11 cellular contexts compared by ENCODE assay signal in the genomic region with DNA sequence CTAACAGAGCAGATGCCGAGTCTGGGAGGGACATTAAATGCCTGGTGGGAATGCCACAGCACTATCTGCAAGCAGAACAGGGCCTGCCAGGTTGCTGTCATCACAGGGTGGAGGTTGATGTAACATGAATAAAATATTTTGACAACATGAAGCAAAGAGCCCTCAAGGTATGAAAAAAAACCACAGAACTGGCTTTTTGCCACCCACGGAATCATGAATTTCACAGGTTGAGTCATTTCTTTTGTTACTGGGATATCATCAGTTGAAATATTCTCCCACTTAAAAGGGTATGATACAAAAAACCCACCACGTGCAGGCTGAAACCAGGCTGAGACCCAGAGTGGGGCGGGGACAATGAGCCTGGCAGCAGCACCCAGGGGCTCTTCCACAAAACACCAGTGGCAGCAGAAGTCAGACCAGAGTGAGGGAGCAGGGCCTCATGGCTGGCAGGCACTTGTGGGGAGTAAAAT.
DNase-seq lines count a peak whose midpoint lies in the region; ATAC-seq and TF ChIP-seq lines count a peak whose summit lies in the region.
"Had no signal": no experiment of that assay in that cellular context is flagged by ENCODE, and none has a peak within 500 bp of the region (broad histone marks: within the 10 kb centered on the region; RNA-seq: fewer than 3 reads in every experiment).

No MANE protein-coding gene starts in this region.

- peak in 1 of 2 experiments; percentile 21; a peak in 1 of 4 replicates for TF ChIP-seq EP300 in SK-N-SH (IDR thresholded peaks at IDR 0.05; ENCODE audit: borderline replicate concordance in 1 of 2, low read depth in 1 of 2, low read length in 1 of 2)

- peak overlapping the region; percentile 36; the same call in 1 of the 2 replicates for H3K4me2 ChIP-seq in SK-N-SH

- peaks cover 70% of the 10 kb centered on the region for H4K20me1 ChIP-seq in SK-N-SH (ENCODE audit: insufficient read depth)

- no peaks in the 10 kb centered on the region for H3K9me2 ChIP-seq in SK-N-SH

- no peaks in the 10 kb centered on the region for H3K27me3 Mint-ChIP-seq in activated CD4-positive, alpha-beta T cell treated with anti-CD3 and anti-CD28 coated beads, Interleukin-2, amount 10 ng/mL, durations not matched to agents 24 days and 14 days
- H3K27me3 Mint-ChIP-seq: B cell; dendritic cell treated with granulocyte-macrophage colony-stimulating factor and Interleukin-4, amounts not matched to agents 40 ng/mL and 50 ng/mL, for 4 days had no signal

- CTCF ChIA-PET in SK-N-SH (lab: Yijun Ruan, JAX): interaction anchor here (1.2 to 2.3 kb wide), 2 partner anchors 96 to 108 kb away, joined by 3 to 9 read pairs; no protein-coding TSS in a partner anchor

- intact Hi-C loops in activated CD4-positive, alpha-beta T cell treated with anti-CD3 and anti-CD28 coated beads, Interleukin-2, amount 10 ng/mL, durations not matched to agents 24 days and 14 days (cut with micrococcal nuclease): loop anchor here (5.0 kb wide), 2 partner anchors 94 to 121 kb away; no protein-coding TSS in a partner anchor

- H3K36me3 ChIP-seq in SK-N-SH (replicated peaks in 1 of 2; ENCODE audit: control insufficient read depth in 1 of 2, insufficient read depth in 2 of 2, low read length in 1 of 2): peaks cover 4 to 13% of the 10 kb centered on the region in 2 experiments

- no peaks in the 10 kb centered on the region for H3K9me3 Mint-ChIP-seq in activated CD4-positive, alpha-beta T cell treated with anti-CD3 and anti-CD28 coated beads, Interleukin-2, amount 10 ng/mL, durations not matched to agents 24 days and 14 days
- H3K9me3 Mint-ChIP-seq: dendritic cell treated with granulocyte-macrophage colony-stimulating factor and Interleukin-4, amounts not matched to agents 40 ng/mL and 50 ng/mL, for 4 days had no signal

- peak overlapping the region; percentile 61 for H3K27ac Mint-ChIP-seq in activated CD4-positive, alpha-beta T cell treated with anti-CD3 and anti-CD28 coated beads, Interleukin-2, amount 10 ng/mL, durations not matched to agents 24 days and 14 days
- H3K27ac Mint-ChIP-seq: B cell; dendritic cell treated with granulocyte-macrophage colony-stimulating factor and Interleukin-4, amounts not matched to agents 40 ng/mL and 50 ng/mL, for 4 days had no signal

- POLR2A ChIA-PET in SK-N-SH (lab: Yijun Ruan, JAX): no interaction called here

- peak; percentile 95 for ATAC-seq in foreskin keratinocyte
- ATAC-seq in HG03520 (IDR thresholded peaks at IDR 0.05; ENCODE audit: unreplicated experiment): no peak

- TF ChIP-seq CTCF in SK-N-SH (IDR thresholded peaks at IDR 0.05): no peak
- TF ChIP-seq CTCF in foreskin keratinocyte (conservative IDR thresholded peaks at IDR 0.05): no peak

- peaks cover 6% of the 10 kb centered on the region for H3K4me1 Mint-ChIP-seq in activated CD4-positive, alpha-beta T cell treated with anti-CD3 and anti-CD28 coated beads, Interleukin-2, amount 10 ng/mL, durations not matched to agents 24 days and 14 days
- H3K4me1 Mint-ChIP-seq: B cell had no signal

- H3K4me3 Mint-ChIP-seq in activated CD4-positive, alpha-beta T cell treated with anti-CD3 and anti-CD28 coated beads, Interleukin-2, amount 10 ng/mL, durations not matched to agents 24 days and 14 days: no peak overlapping the region
- H3K4me3 Mint-ChIP-seq: B cell; dendritic cell treated with granulocyte-macrophage colony-stimulating factor and Interleukin-4, amounts not matched to agents 40 ng/mL and 50 ng/mL, for 4 days had no signal

- peaks cover 20% of the 10 kb centered on the region; the same call in 1 of the 2 replicates for H3K79me2 ChIP-seq in SK-N-SH (ENCODE audit: insufficient read depth)

- H3K4me1 ChIP-seq in SK-N-SH (ENCODE audit: control insufficient read depth in 1 of 2, insufficient read depth in 2 of 2, low read depth in 1 of 2, low read length in 1 of 2) (peaks cover 2 to 10% of the 10 kb centered on the region in 2 experiments; a peak in 2 of 4 replicates), foreskin keratinocyte (peaks cover 4% of the 10 kb centered on the region)
- H3K4me1 ChIP-seq: parathyroid adenoma had no signal

- TF ChIP-seq RAD21 in SK-N-SH (IDR thresholded peaks at IDR 0.05; ENCODE audit: low read length): no peak

- no peaks in the 10 kb centered on the region for H3K27me3 ChIP-seq in SK-N-SH (ENCODE audit: insufficient read depth)
- no peaks in the 10 kb centered on the region for H3K27me3 ChIP-seq in foreskin keratinocyte

- H3K9ac ChIP-seq in SK-N-SH: no peak overlapping the region
- H3K9ac ChIP-seq: parathyroid adenoma had no signal

- no peaks in the 10 kb centered on the region for H3K9me3 ChIP-seq in SK-N-SH

- H3F3A ChIP-seq in SK-N-SH (replicated peaks; ENCODE audit: insufficient read depth): peaks cover 3% of the 10 kb centered on the region

- H2AFZ ChIP-seq in SK-N-SH (ENCODE audit: low read depth): no peak overlapping the region
- H2AFZ ChIP-seq: parathyroid adenoma had no signal

- WGBS in SK-N-SH (ENCODE audit: low lambda C conversion rate): 41% methylated on average over 4 of the region's 4 CpGs

- no peaks in the 10 kb centered on the region for H3K36me3 Mint-ChIP-seq in activated CD4-positive, alpha-beta T cell treated with anti-CD3 and anti-CD28 coated beads, Interleukin-2, amount 10 ng/mL, durations not matched to agents 24 days and 14 days (ENCODE audit: low read depth)

- no peak overlapping the region for H3K4me3 ChIP-seq in SK-N-SH (ENCODE audit: low read depth in 2 of 2, low read length in 1 of 2)

- H3K27ac ChIP-seq in SK-N-SH (ENCODE audit: low read depth in 2 of 2, low read length in 1 of 2): peak overlapping the region in 1 of 2 experiments; percentile 11; a peak in 1 of 4 replicates
- peak overlapping the region; percentile 24 for H3K27ac ChIP-seq in foreskin keratinocyte
- H3K27ac ChIP-seq: parathyroid adenoma had no signal

- peak; percentile 54 for DNase-seq in activated CD4-positive, alpha-beta T cell treated with anti-CD3 and anti-CD28 coated beads, Interleukin-2, amount 10 ng/mL, durations not matched to agents 24 days and 14 days
- DNase-seq in activated CD4-positive, alpha-beta T cell treated with anti-CD3 and anti-CD28 coated beads for 1 hour: no peak
- DNase-seq in SK-N-SH (no peak), foreskin keratinocyte (peak; percentile 91 to 96), D341Med (ENCODE audit: low spot score) (no peak), NCI-H1694 (lab: John Stamatoyannopoulos, UW) (no peak)
- peak; percentile 31 to 45 for DNase-seq in stimulated activated CD8-positive, alpha-beta memory T cell treated with anti-CD3 and anti-CD28 coated beads, Interleukin-7, amount 100 ng/mL, for 48 hours (ENCODE audit: extremely low read depth in 1 of 2, low read depth in 1 of 2)

TF ChIP-seq in SK-N-SH, 30 proteins besides CTCF, POLR2A, EP300 and RAD21 (continues in another document):
- TF ChIP-seq FOXJ3 (CRISPR knock-in tag; IDR thresholded peaks at IDR 0.05): no peak
- no peak for TF ChIP-seq TAF1 (IDR thresholded peaks at IDR 0.05; ENCODE audit: borderline replicate concordance, low read depth, low read length)
- peak; percentile 97 for TF ChIP-seq PBX3 (IDR thresholded peaks at IDR 0.05)
- peak; percentile 90 for TF ChIP-seq SIN3A (IDR thresholded peaks at IDR 0.05; ENCODE audit: borderline replicate concordance, low read depth, low read length)
- TF ChIP-seq GABPA (IDR thresholded peaks at IDR 0.05; ENCODE audit: low read depth): no peak
- no peak for TF ChIP-seq GATA2 (CRISPR knock-in tag; IDR thresholded peaks at IDR 0.05)
- TF ChIP-seq MAX (IDR thresholded peaks at IDR 0.05; ENCODE audit: low read depth): no peak; the same call in 1 of the 2 replicates
- TF ChIP-seq CHD2 (IDR thresholded peaks at IDR 0.05; ENCODE audit: low read length, partially characterized antibody): no peak
- TF ChIP-seq FOXM1 (IDR thresholded peaks at IDR 0.05; ENCODE audit: low read depth): no peak
- TF ChIP-seq, protein P1, sequence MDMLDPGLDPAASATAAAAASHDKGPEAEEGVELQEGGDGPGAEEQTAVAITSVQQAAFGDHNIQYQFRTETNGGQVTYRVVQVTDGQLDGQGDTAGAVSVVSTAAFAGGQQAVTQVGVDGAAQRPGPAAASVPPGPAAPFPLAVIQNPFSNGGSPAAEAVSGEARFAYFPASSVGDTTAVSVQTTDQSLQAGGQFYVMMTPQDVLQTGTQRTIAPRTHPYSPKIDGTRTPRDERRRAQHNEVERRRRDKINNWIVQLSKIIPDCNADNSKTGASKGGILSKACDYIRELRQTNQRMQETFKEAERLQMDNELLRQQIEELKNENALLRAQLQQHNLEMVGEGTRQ (IDR thresholded peaks at IDR 0.05; ENCODE audit: borderline replicate concordance, low read depth, low read length): no peak
- TF ChIP-seq NFIC (IDR thresholded peaks at IDR 0.05; ENCODE audit: borderline replicate concordance): peak; percentile 99
- no peak; the same call in 1 of the 2 replicates for TF ChIP-seq USF1 (IDR thresholded peaks at IDR 0.05; ENCODE audit: borderline replicate concordance, low read depth)
- TF ChIP-seq TEAD4 (IDR thresholded peaks at IDR 0.05; ENCODE audit: borderline replicate concordance, insufficient read depth): peak; percentile 68; the same call in 1 of the 2 replicates
- TF ChIP-seq NRF1 (IDR thresholded peaks at IDR 0.05; ENCODE audit: low read depth, low read length): no peak
- TF ChIP-seq TCF12 (IDR thresholded peaks at IDR 0.05): peak; percentile 90
- no peak for TF ChIP-seq RFX5 (IDR thresholded peaks at IDR 0.05; ENCODE audit: low read length)

Comparison
In these comparisons a context has a peak if more than half of its experiments do, and no peak if none do; other contexts are left out.
1. DNase-seq: peak in activated CD4-positive, alpha-beta T cell treated with anti-CD3 and anti-CD28 coated beads, Interleukin-2, amount 10 ng/mL, durations not matched to agents 24 days and 14 days (single experiment), foreskin keratinocyte (2 of 2) and stimulated activated CD8-positive, alpha-beta memory T cell treated with anti-CD3 and anti-CD28 coated beads, Interleukin-7, amount 100 ng/mL, for 48 hours (2 of 2); none in activated CD4-positive, alpha-beta T cell treated with anti-CD3 and anti-CD28 coated beads for 1 hour (single experiment), SK-N-SH (single experiment), D341Med (single experiment) and NCI-H1694 (single experiment).